ENCODE assay signal across 9 cellular contexts in genomic region chr7:101099969-101100781, GRCh38. TPM values are rescaled to one million over a fixed set of nuclear protein-coding genes. Genes with fewer than 3 reads are reported as not detected.
DNase-seq lines count a peak whose midpoint lies in the region; ATAC-seq, FAIRE-seq and TF ChIP-seq lines count a peak whose summit lies in the region.
"Had no signal": no experiment of that assay in that cellular context is flagged by ENCODE, and none has a peak within 500 bp of the region (broad histone marks: within the 10 kb centered on the region; RNA-seq: fewer than 3 reads in every experiment).

No MANE protein-coding gene starts in this region.

- CTCF ChIA-PET in PC-3 (lab: Charles Lee), result interaction anchor here (1.0 kb wide), 1 partner anchor 93 kb away, joined by 5 read pairs; no protein-coding TSS in a partner anchor

- peak overlapping the region; percentile 81 for H3K27ac ChIP-seq in PC-3 (ENCODE audit: low read length)
- H3K27ac ChIP-seq in osteoblast (ENCODE audit: low read depth, low read length), result peak overlapping the region; percentile 94
- peak overlapping the region; percentile 63 to 70 (median 70) for H3K27ac ChIP-seq in thyroid gland

- H3K27ac Mint-ChIP-seq in glutamatergic neuron (ENCODE audit: unreplicated experiment), result peak overlapping the region; percentile 80

- FAIRE-seq in GM12892 (lab: Jason Lieb, UNC), result no peak

- H3K79me2 ChIP-seq in PC-3 (ENCODE audit: low read length), result no peaks in the 10 kb centered on the region
- H3K79me2 ChIP-seq in osteoblast (ENCODE audit: insufficient read depth, low read length), result peaks cover 11% of the 10 kb centered on the region

- H3K9me3 ChIP-seq in PC-3 (ENCODE audit: low read length) (no peaks in the 10 kb centered on the region), osteoblast (ENCODE audit: low read depth, low read length) (no peaks in the 10 kb centered on the region), thyroid gland (no peaks in the 10 kb centered on the region)

- 28 to 29% methylated on average over 25 of the region's 26 CpGs for WGBS in thyroid gland, 2 donors

- BruUV-seq in PC-3 (replicated peaks; lab: Mats Ljungman, UMichigan), result TSS peak; percentile 23

- DNase-seq in activated gamma-delta T cell treated with Interleukin-2 at 50 U/mL for 16 hours (peak; percentile 42), activated gamma-delta T cell (lab: John Stamatoyannopoulos, UW) (no peak), PC-3 (peak; percentile 99), glutamatergic neuron (peak; percentile 71), osteoblast (ENCODE audit: insufficient read length, low spot score, missing footprints) (peak; percentile 96), thyroid gland (peak; percentile 94 to 97), GM12892 (ENCODE audit: insufficient read length) (no peak)
- DNase-seq in activated naive CD4-positive, alpha-beta T cell treated with anti-CD3 and anti-CD28 coated beads, Interleukin-2, amount 50 U/mL, for 16 hours, result peak; percentile 72
- DNase-seq: naive B cell had no signal

- H2AFZ ChIP-seq in PC-3 (ENCODE audit: low read length) (peak overlapping the region; percentile 59), osteoblast (ENCODE audit: low read length) (no peak overlapping the region)

- H4K20me1 ChIP-seq in PC-3 (ENCODE audit: low read length), result no peaks in the 10 kb centered on the region
- H4K20me1 ChIP-seq in osteoblast (ENCODE audit: insufficient read depth, low read length), result no peaks in the 10 kb centered on the region

- H3K4me3 Mint-ChIP-seq in glutamatergic neuron (ENCODE audit: unreplicated experiment), result no peak overlapping the region

- H3K36me3 ChIP-seq in PC-3 (ENCODE audit: low read depth, low read length) (no peaks in the 10 kb centered on the region), osteoblast (ENCODE audit: insufficient read depth, low read length) (no peaks in the 10 kb centered on the region), thyroid gland (no peaks in the 10 kb centered on the region)

- TF ChIP-seq CTCF in PC-3 (conservative IDR thresholded peaks at IDR 0.05; ENCODE audit: low read depth, low read length), result no peak
- TF ChIP-seq CTCF in glutamatergic neuron (IDR thresholded peaks at IDR 0.05; ENCODE audit: partially characterized antibody, unreplicated experiment), result no peak
- no peak for TF ChIP-seq CTCF in osteoblast (IDR thresholded peaks at IDR 0.05; ENCODE audit: extremely low read depth, low read depth, low read length)
- no peak for TF ChIP-seq CTCF in thyroid gland (IDR thresholded peaks at IDR 0.05)

- H3K27me3 ChIP-seq in PC-3 (ENCODE audit: low read length) (no peaks in the 10 kb centered on the region), osteoblast (ENCODE audit: insufficient read depth, low read length) (no peaks in the 10 kb centered on the region), thyroid gland (no peaks in the 10 kb centered on the region)

- POLR2A ChIA-PET in PC-3 (lab: Charles Lee; ENCODE audit: unreplicated experiment), result interaction anchor here (0.6 kb wide), 2 partner anchors 9 to 17 kb away, joined by 3 to 5 read pairs; no protein-coding TSS in a partner anchor

- TF ChIP-seq POLR2A in thyroid gland (IDR thresholded peaks at IDR 0.05) (no peak), GM12892 (IDR thresholded peaks at IDR 0.05; ENCODE audit: low read depth, low read length) (no peak)

- H3K4me3 ChIP-seq in PC-3 (ENCODE audit: low read length) (peak overlapping the region; percentile 9; the same call in 1 of the 2 replicates), osteoblast (ENCODE audit: insufficient read depth, low read length) (peak overlapping the region; percentile 5), thyroid gland (replicated peaks in 1 of 3) (no peak overlapping the region)

- H3K4me1 Mint-ChIP-seq in glutamatergic neuron (ENCODE audit: low read depth, unreplicated experiment), result peaks cover 3% of the 10 kb centered on the region

- peaks cover 27% of the 10 kb centered on the region for H3K4me1 ChIP-seq in PC-3 (ENCODE audit: insufficient read depth, low read length)
- peaks cover 36% of the 10 kb centered on the region for H3K4me1 ChIP-seq in osteoblast (ENCODE audit: insufficient read depth, low read length)
- H3K4me1 ChIP-seq in thyroid gland, result peaks cover 3 to 25% of the 10 kb centered on the region in 2 donors

- H3K4me2 ChIP-seq in PC-3 (ENCODE audit: low read length) (peak overlapping the region; percentile 57), osteoblast (ENCODE audit: insufficient read depth, low read length) (peak overlapping the region; percentile 30)

- H3K27me3 Mint-ChIP-seq in glutamatergic neuron (ENCODE audit: unreplicated experiment), result peaks cover 2% of the 10 kb centered on the region

- peak overlapping the region; percentile 65 for H3K9ac ChIP-seq in PC-3 (ENCODE audit: low read length)

- no peaks in the 10 kb centered on the region for H3K36me3 Mint-ChIP-seq in glutamatergic neuron (ENCODE audit: unreplicated experiment)
- H3K36me3 Mint-ChIP-seq: naive B cell had no signal

- ATAC-seq in PC-3, result peak; percentile 95

- H3K9me2 ChIP-seq in PC-3 (replicated peaks; ENCODE audit: low read length), result no peaks in the 10 kb centered on the region

- no peaks in the 10 kb centered on the region for H3F3A ChIP-seq in PC-3 (ENCODE audit: low read length, unreplicated experiment)

- intact Hi-C loops in PC-3 (cut with micrococcal nuclease), result loop anchor here (1.0 to 2.0 kb wide), 2 partner anchors 25 to 38 kb away; no protein-coding TSS in a partner anchor
- intact Hi-C loops in thyroid gland (cut with DNase I), result no loop called here

- peaks cover 1% of the 10 kb centered on the region for H3K9me3 Mint-ChIP-seq in glutamatergic neuron (ENCODE audit: unreplicated experiment)
- H3K9me3 Mint-ChIP-seq: naive B cell had no signal

RNA-seq across cellular contexts. Expression of gene TRIM56, which starts 14.9 kb away (rescaled TPM):
- total RNA-seq in PC-3 (2014; rRNA removed) (10.6 and 14.8 TPM in 2 replicates), glutamatergic neuron (ENCODE audit: unreplicated experiment) (0.61 TPM), osteoblast (13.8 and 14.7 TPM in 2 replicates), thyroid gland (10 to 100 TPM; 19.6 to 36.4 (median 28.5) TPM)
- 17.0 TPM for polyA plus RNA-seq in GM12892 (2012; ENCODE audit: missing spikeins)

RNA-seq across cellular contexts. Expression of gene SERPINE1, which starts 26.7 kb away (rescaled TPM):
- total RNA-seq in PC-3 (2014; rRNA removed) (46.1 and 52.5 TPM in 2 replicates), glutamatergic neuron (ENCODE audit: unreplicated experiment) (not detected), osteoblast (237 and 278 TPM in 2 replicates), thyroid gland (10 to 100 TPM in 1 of 4 donors, 1 to 10 TPM in 3; 4.7 to 18.6 (median 7.6) TPM)
- 0.61 TPM for polyA plus RNA-seq in GM12892 (2012; ENCODE audit: missing spikeins)

RNA-seq across cellular contexts. Expression of gene AP1S1, which starts 54.1 kb away (rescaled TPM):
- 148 and 190 TPM in 2 replicates for total RNA-seq in PC-3 (2014; rRNA removed)
- total RNA-seq in glutamatergic neuron (ENCODE audit: unreplicated experiment), result 50.4 TPM
- total RNA-seq in osteoblast, result 101 and 102 TPM in 2 replicates
- total RNA-seq in thyroid gland, result 10 to 100 TPM; 29.0 to 59.6 (median 41.3) TPM
- polyA plus RNA-seq in GM12892 (2012; ENCODE audit: missing spikeins), result 95.5 TPM

Comparison
In these comparisons a context has a peak if more than half of its experiments do, and no peak if none do; other contexts are left out.
1. DNase-seq: peak in activated gamma-delta T cell treated with Interleukin-2 at 50 U/mL for 16 hours (single experiment), PC-3 (single experiment), activated naive CD4-positive, alpha-beta T cell treated with anti-CD3 and anti-CD28 coated beads, Interleukin-2, amount 50 U/mL, for 16 hours (single experiment), glutamatergic neuron (single experiment), osteoblast (single experiment) and thyroid gland (2 of 2); none in activated gamma-delta T cell (single experiment) and GM12892 (single experiment).
2. H3K4me3 ChIP-seq: peak in PC-3 (single experiment) and osteoblast (single experiment); none in thyroid gland (0 of 3).
3. Peak in every context shown above with its lines, with median percentiles within 50 percentile points of each other: H3K27ac ChIP-seq.